In the genomic region with DNA sequence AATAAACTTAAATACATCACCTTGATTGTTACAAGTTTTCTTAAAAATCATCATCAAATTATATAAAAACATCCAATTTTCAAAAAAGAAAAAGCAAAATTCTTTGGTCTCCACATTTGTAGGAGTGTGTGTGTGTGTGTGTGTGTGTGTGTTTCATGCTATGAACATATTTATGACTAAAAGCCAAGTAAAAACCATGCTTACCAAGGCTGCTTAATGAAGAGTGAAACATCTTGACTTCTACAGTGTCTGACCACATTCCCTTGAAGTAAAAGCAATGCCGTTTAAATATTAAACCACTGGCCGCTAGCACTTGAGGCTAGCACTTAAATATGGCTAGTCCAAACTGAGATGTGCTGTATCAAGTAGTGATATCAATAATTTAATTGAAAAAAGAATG, we compare ENCODE assay signal across 31 cellular contexts.
"Had no signal": no experiment of that assay in that cellular context is flagged by ENCODE, and none has a peak within 500 bp of the region (broad histone marks: within the 10 kb centered on the region; RNA-seq: fewer than 3 reads in every experiment).

No MANE protein-coding gene starts in this region.

- H3K27ac Mint-ChIP-seq: activated naive CD4-positive, alpha-beta T cell treated with anti-CD3 and anti-CD28 coated beads for 36 hours; activated naive CD8-positive, alpha-beta T cell treated with anti-CD3 and anti-CD28 coated beads for 36 hours; activated T-helper 1 cell treated with anti-CD3 and anti-CD28 coated beads, Interleukin-12 subunit alpha, Interleukin-12 subunit beta, Interleukin-2, Interleukin-4 antibody, amounts not matched to agents 30 ng/mL and 10 ng/mL and 1 ng/mL, durations not matched to agents 14 hours and 24 hours and 36 hours; natural killer cell treated with Interleukin-12 subunit alpha and Interleukin-12 subunit beta and Interleukin-15 and Interleukin-18, amount 100 ng/mL, for 72 hours; stimulated activated naive B cell treated with anti-CD40 and anti-IgM and Interleukin-4, amounts not matched to agents 10 μg/mL and 1 μg/mL and 100 μg/mL, for 72 hours had no signal

- H3K27me3 Mint-ChIP-seq: activated naive CD8-positive, alpha-beta T cell treated with anti-CD3 and anti-CD28 coated beads for 36 hours; natural killer cell treated with Interleukin-12 subunit alpha and Interleukin-12 subunit beta and Interleukin-15 and Interleukin-18, amount 100 ng/mL, for 72 hours; stimulated activated naive B cell treated with anti-CD40 and anti-IgM and Interleukin-4, amounts not matched to agents 10 μg/mL and 1 μg/mL and 100 μg/mL, for 72 hours had no signal

- H3K4me3 Mint-ChIP-seq: activated naive CD4-positive, alpha-beta T cell treated with anti-CD3 and anti-CD28 coated beads for 36 hours; activated naive CD8-positive, alpha-beta T cell treated with anti-CD3 and anti-CD28 coated beads for 36 hours; activated T-helper 1 cell treated with anti-CD3 and anti-CD28 coated beads, Interleukin-12 subunit alpha, Interleukin-12 subunit beta, Interleukin-2, Interleukin-4 antibody, amounts not matched to agents 30 ng/mL and 10 ng/mL and 1 ng/mL, durations not matched to agents 14 hours and 24 hours and 36 hours; natural killer cell treated with Interleukin-12 subunit alpha and Interleukin-12 subunit beta and Interleukin-15 and Interleukin-18, amount 100 ng/mL, for 72 hours; stimulated activated naive B cell treated with anti-CD40 and anti-IgM and Interleukin-4, amounts not matched to agents 10 μg/mL and 1 μg/mL and 100 μg/mL, for 72 hours had no signal

- H3K4me3 ChIP-seq: adrenal gland, body of pancreas, colonic mucosa, gastroesophageal sphincter, left ventricle myocardium inferior, mucosa of descending colon, stomach, thyroid gland, upper lobe of left lung, vagina had no signal

- ATAC-seq: activated CD4-positive, CD25-positive, alpha-beta regulatory T cell treated with anti-CD3 and anti-CD28 coated beads, Interleukin-2, amount 50 U/mL, for 24 hours; body of pancreas; gastroesophageal sphincter; mucosa of descending colon; natural killer cell treated with Interleukin-12 subunit alpha and Interleukin-12 subunit beta and Interleukin-15 and Interleukin-18, amount 100 ng/mL, for 72 hours; right cardiac atrium; stimulated activated naive B cell treated with anti-CD40 and anti-IgM and Interleukin-4, amounts not matched to agents 10 μg/mL and 1 μg/mL and 100 μg/mL, for 72 hours had no signal

- H3K36me3 Mint-ChIP-seq: activated naive CD8-positive, alpha-beta T cell treated with anti-CD3 and anti-CD28 coated beads for 36 hours; natural killer cell treated with Interleukin-12 subunit alpha and Interleukin-12 subunit beta and Interleukin-15 and Interleukin-18, amount 100 ng/mL, for 72 hours; stimulated activated naive B cell treated with anti-CD40 and anti-IgM and Interleukin-4, amounts not matched to agents 10 μg/mL and 1 μg/mL and 100 μg/mL, for 72 hours had no signal

- H3K4me1 Mint-ChIP-seq: activated naive CD8-positive, alpha-beta T cell treated with anti-CD3 and anti-CD28 coated beads for 36 hours; stimulated activated naive B cell treated with anti-CD40 and anti-IgM and Interleukin-4, amounts not matched to agents 10 μg/mL and 1 μg/mL and 100 μg/mL, for 72 hours had no signal

- DNase-seq: activated CD4-positive, alpha-beta T cell treated with anti-CD3 and anti-CD28 coated beads for 48 hours; activated CD4-positive, alpha-beta T cell treated with anti-CD3 and anti-CD28 coated beads, Interleukin-2, amount 50 U/mL, for 48 hours; activated CD8-positive, alpha-beta memory T cell treated with anti-CD3 and anti-CD28 coated beads, Interleukin-2, amount 50 U/mL, for 4 hours; activated effector memory CD4-positive, alpha-beta T cell treated with anti-CD3 and anti-CD28 coated beads, Interleukin-2, amount 50 U/mL, for 16 hours; activated naive CD4-positive, alpha-beta T cell treated with anti-CD3 and anti-CD28 coated beads for 36 hours; activated naive CD8-positive, alpha-beta T cell treated with anti-CD3 and anti-CD28 coated beads for 36 hours; activated T-cell treated with anti-CD3 and anti-CD28 coated beads, Interleukin-2, amount 50 U/mL, for 1 hour; adrenal gland; aorta; body of pancreas; colonic mucosa; effector CD8-positive, alpha-beta T cell; head of caudate nucleus; hippocampal formation; kidney glomerular epithelial cell; left ventricle myocardium inferior; mucosa of descending colon; right cardiac atrium; stimulated activated CD4-positive, alpha-beta T cell treated with anti-CD3 and anti-CD28 coated beads, Interleukin-15, amount 100 ng/mL, for 24 hours; stimulated activated CD4-positive, alpha-beta T cell treated with anti-CD3 and anti-CD28 coated beads, Interleukin-2, amount 100 ng/mL, for 24 hours; stimulated activated naive B cell treated with anti-CD40 and anti-IgM and Interleukin-4, amounts not matched to agents 10 μg/mL and 1 μg/mL and 100 μg/mL, for 72 hours; stomach; T1000; thyroid gland; upper lobe of left lung; WERI-Rb-1 had no signal

- H3K9me3 Mint-ChIP-seq: stimulated activated naive B cell treated with anti-CD40 and anti-IgM and Interleukin-4, amounts not matched to agents 10 μg/mL and 1 μg/mL and 100 μg/mL, for 72 hours had no signal
